18 cellular contexts compared by ENCODE assay signal in the genomic region with DNA sequence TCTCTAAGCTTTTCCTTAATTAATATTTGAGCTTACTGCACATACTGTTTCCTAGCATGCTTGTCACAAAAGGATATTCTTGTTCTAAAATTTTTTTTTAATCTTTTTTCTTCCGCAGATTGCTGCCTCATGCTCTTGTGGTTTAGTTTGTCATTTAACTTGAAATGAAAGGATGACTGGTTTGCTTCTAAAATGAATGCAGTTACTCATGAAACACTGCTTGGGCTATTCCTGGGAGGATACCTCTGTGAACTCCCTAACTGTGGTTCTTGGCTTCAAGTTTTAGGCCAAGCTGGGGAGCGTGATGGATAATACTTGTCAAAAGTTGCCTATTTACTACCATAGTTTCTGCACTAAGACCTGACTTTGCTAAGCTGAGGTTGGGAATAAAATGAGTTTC.
DNase-seq lines count a peak whose midpoint lies in the region; ATAC-seq and TF ChIP-seq lines count a peak whose summit lies in the region.
"Had no signal": no experiment of that assay in that cellular context is flagged by ENCODE, and none has a peak within 500 bp of the region (broad histone marks: within the 10 kb centered on the region; RNA-seq: fewer than 3 reads in every experiment).

No MANE protein-coding gene starts in this region.

- DNase-seq in AG20443 (ENCODE audit: low spot score): peak; percentile 78
- no peak for DNase-seq in GM23338 (ENCODE audit: low spot score)
- peak; percentile 59 for DNase-seq in mesenchymal stem cell
- DNase-seq in NCI-H146 treated with DMSO at 0.1 percent for 48 hours (lab: John Stamatoyannopoulos, UW; ENCODE audit: unreplicated experiment): no peak
- no peak for DNase-seq in DMS 273 treated with DMSO at 0.1 percent for 48 hours (lab: John Stamatoyannopoulos, UW)
- no peak for DNase-seq in activated naive CD8-positive, alpha-beta T cell treated with anti-CD3 and anti-CD28 coated beads, Interleukin-2, amount 50 U/mL, for 24 hours
- DNase-seq: activated effector memory CD4-positive, alpha-beta T cell treated with anti-CD3 and anti-CD28 coated beads, Interleukin-2, amount 50 U/mL, for 16 hours; Calu3; dermis blood vessel endothelial cell; naive thymus-derived CD8-positive, alpha-beta T cell; NCI-H2029 treated with DMSO at 0.1 percent for 48 hours; PC-3; stimulated activated CD4-positive, alpha-beta T cell treated with anti-CD3 and anti-CD28 coated beads, Interleukin-2, amount 100 ng/mL, for 24 hours; substantia nigra had no signal

- H3K4me1 ChIP-seq in GM23338 (ENCODE audit: insufficient read depth) (peaks cover 19% of the 10 kb centered on the region), mesenchymal stem cell (ENCODE audit: control insufficient read depth, insufficient read depth, low read depth, low read length) (peaks cover 27% of the 10 kb centered on the region)

- WGBS in mesenchymal stem cell: 88% methylated on average over 1 of the region's 2 CpGs

- no peak overlapping the region for H4K91ac ChIP-seq in mesenchymal stem cell (ENCODE audit: low read length)

- H2AK5ac ChIP-seq in mesenchymal stem cell (ENCODE audit: low read length, severe bottlenecking): no peak overlapping the region

- H4K8ac ChIP-seq in mesenchymal stem cell (ENCODE audit: low read length): no peak overlapping the region

- H2BK12ac ChIP-seq in mesenchymal stem cell (ENCODE audit: low read length in 2 of 2): no peak overlapping the region

- H3K9ac ChIP-seq in mesenchymal stem cell (ENCODE audit: low read length): peak overlapping the region; percentile 70

- no peaks in the 10 kb centered on the region; the same call in 1 of the 2 replicates for H3K9me2 ChIP-seq in GM23338 (ENCODE audit: insufficient read depth)

- no peaks in the 10 kb centered on the region for H4K20me1 ChIP-seq in GM23338 (replicated peaks; ENCODE audit: insufficient read depth)

- H3K27me3 ChIP-seq in GM23338 (ENCODE audit: insufficient read depth): no peaks in the 10 kb centered on the region
- H3K27me3 ChIP-seq in mesenchymal stem cell (ENCODE audit: control insufficient read depth in 1 of 2, insufficient read depth in 1 of 2, low read length in 2 of 2): no peaks in the 10 kb centered on the region

- no peak overlapping the region for H3K23ac ChIP-seq in mesenchymal stem cell (ENCODE audit: low read length in 2 of 2)

- H3K27ac Mint-ChIP-seq in GM23338: no peak overlapping the region
- no peak overlapping the region for H3K27ac Mint-ChIP-seq in activated T-helper 17 cell treated with anti-CD3 and anti-CD28 coated beads, Interleukin-2, amount 50 U/mL, for 72 hours
- H3K27ac Mint-ChIP-seq in activated naive CD8-positive, alpha-beta T cell treated with anti-CD3 and anti-CD28 coated beads, Interleukin-2, amount 50 U/mL, for 24 hours: no peak overlapping the region

- H3K27me3 Mint-ChIP-seq in GM23338 (ENCODE audit: insufficient read depth, low read depth, poor library complexity): peaks cover 12% of the 10 kb centered on the region
- no peaks in the 10 kb centered on the region for H3K27me3 Mint-ChIP-seq in activated T-helper 17 cell treated with anti-CD3 and anti-CD28 coated beads, Interleukin-2, amount 50 U/mL, for 72 hours
- H3K27me3 Mint-ChIP-seq in activated naive CD8-positive, alpha-beta T cell treated with anti-CD3 and anti-CD28 coated beads, Interleukin-2, amount 50 U/mL, for 24 hours: no peaks in the 10 kb centered on the region
- H3K27me3 Mint-ChIP-seq: naive thymus-derived CD8-positive, alpha-beta T cell had no signal

- H2BK120ac ChIP-seq in mesenchymal stem cell (ENCODE audit: low read depth, low read length): no peak overlapping the region

- peaks cover 36% of the 10 kb centered on the region for H3K4me1 Mint-ChIP-seq in GM23338
- H3K4me1 Mint-ChIP-seq in activated T-helper 17 cell treated with anti-CD3 and anti-CD28 coated beads, Interleukin-2, amount 50 U/mL, for 72 hours: no peaks in the 10 kb centered on the region
- no peaks in the 10 kb centered on the region for H3K4me1 Mint-ChIP-seq in activated naive CD8-positive, alpha-beta T cell treated with anti-CD3 and anti-CD28 coated beads, Interleukin-2, amount 50 U/mL, for 24 hours

- no peak overlapping the region for H2BK5ac ChIP-seq in mesenchymal stem cell (ENCODE audit: low read depth, low read length, poor library complexity, severe bottlenecking)

- no peak overlapping the region for H3K18ac ChIP-seq in mesenchymal stem cell (ENCODE audit: low read depth in 1 of 2, low read length in 2 of 2)

- H3K79me2 ChIP-seq in GM23338 (replicated peaks; ENCODE audit: insufficient read depth): 0 out of 2 replicates have a peak, but pooled peaks cover 3% of the 10 kb centered on the region

- H3K36me3 ChIP-seq in GM23338 (ENCODE audit: insufficient read depth) (no peaks in the 10 kb centered on the region), mesenchymal stem cell (ENCODE audit: control insufficient read depth in 1 of 2, insufficient read depth in 2 of 2, low read depth in 1 of 2, low read length in 2 of 2) (peaks cover 5 to 8% of the 10 kb centered on the region in 2 experiments)

- H3K14ac ChIP-seq in mesenchymal stem cell (ENCODE audit: low read length in 2 of 2): no peak overlapping the region

- no peak overlapping the region for H3K4ac ChIP-seq in mesenchymal stem cell (ENCODE audit: low read depth in 1 of 2, low read length in 2 of 2)

- H3K4me2 ChIP-seq in GM23338 (no peak overlapping the region), mesenchymal stem cell (ENCODE audit: low read length, poor library complexity, severe bottlenecking) (no peak overlapping the region)

- no peaks in the 10 kb centered on the region for H3K9me3 ChIP-seq in mesenchymal stem cell (ENCODE audit: control insufficient read depth, low read length)
- H3K9me3 ChIP-seq: HAP-1 had no signal

- no peak overlapping the region for H3K4me3 Mint-ChIP-seq in GM23338
- no peak overlapping the region for H3K4me3 Mint-ChIP-seq in activated T-helper 17 cell treated with anti-CD3 and anti-CD28 coated beads, Interleukin-2, amount 50 U/mL, for 72 hours
- H3K4me3 Mint-ChIP-seq in activated naive CD8-positive, alpha-beta T cell treated with anti-CD3 and anti-CD28 coated beads, Interleukin-2, amount 50 U/mL, for 24 hours: no peak overlapping the region
- H3K4me3 Mint-ChIP-seq: naive thymus-derived CD8-positive, alpha-beta T cell had no signal

- no peak for TF ChIP-seq CTCF in GM23338 (conservative IDR thresholded peaks at IDR 0.05; ENCODE audit: low read depth in 2 of 2)

- H3K4me3 ChIP-seq in GM23338 (no peak overlapping the region), mesenchymal stem cell (ENCODE audit: insufficient read depth in 1 of 2, low read depth in 1 of 2, low read length in 2 of 2) (no peak overlapping the region)
- H3K4me3 ChIP-seq: HAP-1 had no signal

- peaks cover 20% of the 10 kb centered on the region for H3K36me3 Mint-ChIP-seq in GM23338 (ENCODE audit: low read depth)
- H3K36me3 Mint-ChIP-seq in activated T-helper 17 cell treated with anti-CD3 and anti-CD28 coated beads, Interleukin-2, amount 50 U/mL, for 72 hours (ENCODE audit: low read depth): peaks cover 21% of the 10 kb centered on the region
- peaks cover 10% of the 10 kb centered on the region for H3K36me3 Mint-ChIP-seq in activated naive CD8-positive, alpha-beta T cell treated with anti-CD3 and anti-CD28 coated beads, Interleukin-2, amount 50 U/mL, for 24 hours (ENCODE audit: low read depth)

- H3K27ac ChIP-seq in GM23338 (ENCODE audit: low read depth) (peak overlapping the region; percentile 17; the same call in 1 of the 2 replicates), mesenchymal stem cell (ENCODE audit: low read length, poor library complexity, severe bottlenecking) (peak overlapping the region; percentile 90)
- H3K27ac ChIP-seq: VCaP had no signal

- H2BK15ac ChIP-seq in mesenchymal stem cell (ENCODE audit: low read depth, poor library complexity, severe bottlenecking): no peak overlapping the region

- no peaks in the 10 kb centered on the region for H3K79me1 ChIP-seq in mesenchymal stem cell (replicated peaks; ENCODE audit: low read length, poor library complexity, severe bottlenecking)

- H3F3A ChIP-seq in GM23338 (replicated peaks; ENCODE audit: low read depth): no peaks in the 10 kb centered on the region

- H2AFZ ChIP-seq in GM23338 (no peak overlapping the region), mesenchymal stem cell (ENCODE audit: low read depth, low read length) (no peak overlapping the region)

- H3K9me3 Mint-ChIP-seq in GM23338: no peaks in the 10 kb centered on the region
- no peaks in the 10 kb centered on the region for H3K9me3 Mint-ChIP-seq in activated T-helper 17 cell treated with anti-CD3 and anti-CD28 coated beads, Interleukin-2, amount 50 U/mL, for 72 hours
- H3K9me3 Mint-ChIP-seq in activated naive CD8-positive, alpha-beta T cell treated with anti-CD3 and anti-CD28 coated beads, Interleukin-2, amount 50 U/mL, for 24 hours: no peaks in the 10 kb centered on the region
- H3K9me3 Mint-ChIP-seq: naive thymus-derived CD8-positive, alpha-beta T cell had no signal

- ATAC-seq in GM23338 (no peak), HG02852 (IDR thresholded peaks at IDR 0.05; ENCODE audit: unreplicated experiment) (no peak)
- peak; percentile 34 for ATAC-seq in activated T-helper 17 cell treated with anti-CD3 and anti-CD28 coated beads, Interleukin-2, amount 50 U/mL, for 72 hours (replicated peaks)
- no peak for ATAC-seq in activated naive CD8-positive, alpha-beta T cell treated with anti-CD3 and anti-CD28 coated beads, Interleukin-2, amount 50 U/mL, for 24 hours
- ATAC-seq: naive thymus-derived CD8-positive, alpha-beta T cell; PC-3 had no signal

TF ChIP-seq in GM23338, 12 proteins besides CTCF, POLR2A, EP300 and RAD21 (continues in another document):
- TF ChIP-seq, protein P1, sequence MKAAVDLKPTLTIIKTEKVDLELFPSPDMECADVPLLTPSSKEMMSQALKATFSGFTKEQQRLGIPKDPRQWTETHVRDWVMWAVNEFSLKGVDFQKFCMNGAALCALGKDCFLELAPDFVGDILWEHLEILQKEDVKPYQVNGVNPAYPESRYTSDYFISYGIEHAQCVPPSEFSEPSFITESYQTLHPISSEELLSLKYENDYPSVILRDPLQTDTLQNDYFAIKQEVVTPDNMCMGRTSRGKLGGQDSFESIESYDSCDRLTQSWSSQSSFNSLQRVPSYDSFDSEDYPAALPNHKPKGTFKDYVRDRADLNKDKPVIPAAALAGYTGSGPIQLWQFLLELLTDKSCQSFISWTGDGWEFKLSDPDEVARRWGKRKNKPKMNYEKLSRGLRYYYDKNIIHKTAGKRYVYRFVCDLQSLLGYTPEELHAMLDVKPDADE (IDR thresholded peaks at IDR 0.05): no peak
- no peak for TF ChIP-seq NANOG (IDR thresholded peaks at IDR 0.05; ENCODE audit: borderline replicate concordance)
- TF ChIP-seq EZH2phosphoT487 (IDR thresholded peaks at IDR 0.05; ENCODE audit: unreplicated experiment): no peak
- no peak for TF ChIP-seq ZNF114 (CRISPR knock-in tag; IDR thresholded peaks at IDR 0.05)
- TF ChIP-seq ZNF331 (CRISPR knock-in tag; IDR thresholded peaks at IDR 0.05; ENCODE audit: low read depth): no peak

Comparison
In these comparisons a context has a peak if more than half of its experiments do, and no peak if none do; other contexts are left out.
1. DNase-seq: peak in AG20443 (single experiment) and mesenchymal stem cell (single experiment); none in GM23338 (single experiment), NCI-H146 treated with DMSO at 0.1 percent for 48 hours (single experiment), DMS 273 treated with DMSO at 0.1 percent for 48 hours (single experiment) and activated naive CD8-positive, alpha-beta T cell treated with anti-CD3 and anti-CD28 coated beads, Interleukin-2, amount 50 U/mL, for 24 hours (single experiment).